Comparison of ENCODE assay signal across 1 cellular context in genomic region chr14:104472536-104473243, GRCh38.
TF ChIP-seq lines count a peak whose summit lies in the region.

No MANE protein-coding gene starts in this region.

TF ChIP-seq in H1, 55 proteins besides CTCF, POLR2A, EP300 and RAD21:
- TF ChIP-seq JUN (IDR thresholded peaks at IDR 0.05; ENCODE audit: low read depth, low read length): no peak
- TF ChIP-seq TAF1 (IDR thresholded peaks at IDR 0.05; ENCODE audit: low read depth, low read length): no peak
